8 cellular contexts compared by ENCODE assay signal in the genomic region with DNA sequence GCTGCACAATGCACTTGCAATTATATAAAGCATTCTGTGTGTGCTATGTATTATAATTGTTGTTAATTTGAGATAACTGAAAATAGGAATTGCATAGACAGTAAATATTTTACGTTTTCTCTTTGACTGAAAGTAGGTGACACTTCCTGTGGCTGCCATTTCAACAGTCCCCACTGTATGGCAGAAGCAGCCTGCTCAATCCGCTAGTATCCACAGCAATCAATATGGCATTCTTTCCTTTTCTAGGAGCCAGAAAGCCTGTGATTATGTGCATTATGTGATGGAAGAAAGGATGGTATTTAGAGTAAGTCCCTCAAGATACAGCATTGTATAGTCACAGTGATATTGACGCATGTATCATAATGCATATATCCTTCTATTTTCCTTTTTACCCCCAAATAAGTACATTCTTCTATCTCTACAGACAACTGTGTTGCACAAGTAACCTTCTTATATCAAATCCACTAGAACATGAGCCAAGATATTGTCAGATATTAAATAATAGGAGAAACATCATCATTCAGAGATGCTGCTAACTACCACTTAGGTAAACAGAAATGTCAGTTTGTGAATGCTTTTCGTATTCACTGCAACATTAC. TPM values are rescaled to one million over a fixed set of nuclear protein-coding genes. Genes with fewer than 3 reads are reported as not detected.
DNase-seq lines count a peak whose midpoint lies in the region; ATAC-seq and TF ChIP-seq lines count a peak whose summit lies in the region.

No MANE protein-coding gene starts in this region.

- H3K9me3 Mint-ChIP-seq in activated CD8-positive, alpha-beta T cell treated with anti-CD3 and anti-CD28 coated beads for 36 hours: no peaks in the 10 kb centered on the region
- no peaks in the 10 kb centered on the region for H3K9me3 Mint-ChIP-seq in activated CD8-positive, alpha-beta T cell treated with anti-CD3 and anti-CD28 coated beads, Interleukin-2, amount 10 ng/mL, durations not matched to agents 7 days and 5 days (ENCODE audit: insufficient read depth)
- H3K9me3 Mint-ChIP-seq in progenitor cell of endocrine pancreas (ENCODE audit: low read depth): no peaks in the 10 kb centered on the region
- no peaks in the 10 kb centered on the region for H3K9me3 Mint-ChIP-seq in effector memory CD8-positive, alpha-beta T cell
- H3K9me3 Mint-ChIP-seq in activated T-cell treated with anti-CD3 and anti-CD28 coated beads, Interleukin-2, amount 50 U/mL, for 24 hours: no peaks in the 10 kb centered on the region

- no peak overlapping the region for H3K4me3 Mint-ChIP-seq in activated CD8-positive, alpha-beta T cell treated with anti-CD3 and anti-CD28 coated beads for 36 hours
- no peak overlapping the region for H3K4me3 Mint-ChIP-seq in activated CD8-positive, alpha-beta T cell treated with anti-CD3 and anti-CD28 coated beads, Interleukin-2, amount 10 ng/mL, durations not matched to agents 7 days and 5 days
- H3K4me3 Mint-ChIP-seq in progenitor cell of endocrine pancreas (ENCODE audit: low read depth): no peak overlapping the region
- no peak overlapping the region for H3K4me3 Mint-ChIP-seq in effector memory CD8-positive, alpha-beta T cell
- no peak overlapping the region for H3K4me3 Mint-ChIP-seq in activated T-cell treated with anti-CD3 and anti-CD28 coated beads, Interleukin-2, amount 50 U/mL, for 24 hours

- H3K27ac Mint-ChIP-seq in activated CD8-positive, alpha-beta T cell treated with anti-CD3 and anti-CD28 coated beads for 36 hours: no peak overlapping the region
- no peak overlapping the region for H3K27ac Mint-ChIP-seq in activated CD8-positive, alpha-beta T cell treated with anti-CD3 and anti-CD28 coated beads, Interleukin-2, amount 10 ng/mL, durations not matched to agents 7 days and 5 days
- H3K27ac Mint-ChIP-seq in progenitor cell of endocrine pancreas: no peak overlapping the region
- H3K27ac Mint-ChIP-seq in effector memory CD8-positive, alpha-beta T cell: no peak overlapping the region
- no peak overlapping the region for H3K27ac Mint-ChIP-seq in activated T-cell treated with anti-CD3 and anti-CD28 coated beads, Interleukin-2, amount 50 U/mL, for 24 hours

- peaks cover 16% of the 10 kb centered on the region for H3K4me1 Mint-ChIP-seq in activated CD8-positive, alpha-beta T cell treated with anti-CD3 and anti-CD28 coated beads for 36 hours (ENCODE audit: low read depth)
- peaks cover 13% of the 10 kb centered on the region for H3K4me1 Mint-ChIP-seq in activated CD8-positive, alpha-beta T cell treated with anti-CD3 and anti-CD28 coated beads, Interleukin-2, amount 10 ng/mL, durations not matched to agents 7 days and 5 days (ENCODE audit: low read depth)
- peaks cover 2% of the 10 kb centered on the region for H3K4me1 Mint-ChIP-seq in progenitor cell of endocrine pancreas (ENCODE audit: low read depth)
- H3K4me1 Mint-ChIP-seq in effector memory CD8-positive, alpha-beta T cell (ENCODE audit: low read depth in 2 of 2): peaks cover 0 to 3% of the 10 kb centered on the region in 2 donors
- peaks cover 22% of the 10 kb centered on the region for H3K4me1 Mint-ChIP-seq in activated T-cell treated with anti-CD3 and anti-CD28 coated beads, Interleukin-2, amount 50 U/mL, for 24 hours (ENCODE audit: low read depth)

- peaks cover 3% of the 10 kb centered on the region for H3K27me3 Mint-ChIP-seq in activated CD8-positive, alpha-beta T cell treated with anti-CD3 and anti-CD28 coated beads for 36 hours
- peaks cover 14% of the 10 kb centered on the region for H3K27me3 Mint-ChIP-seq in activated CD8-positive, alpha-beta T cell treated with anti-CD3 and anti-CD28 coated beads, Interleukin-2, amount 10 ng/mL, durations not matched to agents 7 days and 5 days (ENCODE audit: low read depth)
- peaks cover 23% of the 10 kb centered on the region for H3K27me3 Mint-ChIP-seq in progenitor cell of endocrine pancreas
- H3K27me3 Mint-ChIP-seq in effector memory CD8-positive, alpha-beta T cell: peaks cover 15 to 50% of the 10 kb centered on the region in 2 donors
- H3K27me3 Mint-ChIP-seq in activated T-cell treated with anti-CD3 and anti-CD28 coated beads, Interleukin-2, amount 50 U/mL, for 24 hours: peaks cover 6% of the 10 kb centered on the region

- no peak overlapping the region for H3K4me3 ChIP-seq in epithelial cell of proximal tubule (ENCODE audit: low read depth, low read length)

- ATAC-seq in activated CD8-positive, alpha-beta T cell treated with anti-CD3 and anti-CD28 coated beads for 36 hours: no peak
- ATAC-seq in activated CD8-positive, alpha-beta T cell treated with anti-CD3 and anti-CD28 coated beads, Interleukin-2, amount 10 ng/mL, durations not matched to agents 7 days and 5 days: no peak
- ATAC-seq in effector memory CD8-positive, alpha-beta T cell (replicated peaks): no peak
- no peak for ATAC-seq in GM21737 (IDR thresholded peaks at IDR 0.05; ENCODE audit: unreplicated experiment)

- POLR2A ChIA-PET in activated CD8-positive, alpha-beta T cell treated with anti-CD3 and anti-CD28 coated beads for 36 hours (lab: Charles Lee): no interaction called here
- POLR2A ChIA-PET in activated CD8-positive, alpha-beta T cell treated with anti-CD3 and anti-CD28 coated beads, Interleukin-2, amount 10 ng/mL, durations not matched to agents 7 days and 5 days (lab: Charles Lee): no interaction called here

- H3K36me3 Mint-ChIP-seq in activated CD8-positive, alpha-beta T cell treated with anti-CD3 and anti-CD28 coated beads for 36 hours (ENCODE audit: low read depth): no peaks in the 10 kb centered on the region
- no peaks in the 10 kb centered on the region for H3K36me3 Mint-ChIP-seq in activated CD8-positive, alpha-beta T cell treated with anti-CD3 and anti-CD28 coated beads, Interleukin-2, amount 10 ng/mL, durations not matched to agents 7 days and 5 days (ENCODE audit: low read depth)
- no peaks in the 10 kb centered on the region for H3K36me3 Mint-ChIP-seq in progenitor cell of endocrine pancreas (ENCODE audit: insufficient read depth)
- H3K36me3 Mint-ChIP-seq in effector memory CD8-positive, alpha-beta T cell (ENCODE audit: insufficient read depth): no peaks in the 10 kb centered on the region
- H3K36me3 Mint-ChIP-seq in activated T-cell treated with anti-CD3 and anti-CD28 coated beads, Interleukin-2, amount 50 U/mL, for 24 hours (ENCODE audit: low read depth): no peaks in the 10 kb centered on the region

- CTCF ChIA-PET in activated CD8-positive, alpha-beta T cell treated with anti-CD3 and anti-CD28 coated beads for 36 hours (lab: Charles Lee): no interaction called here
- CTCF ChIA-PET in activated CD8-positive, alpha-beta T cell treated with anti-CD3 and anti-CD28 coated beads, Interleukin-2, amount 10 ng/mL, durations not matched to agents 7 days and 5 days (lab: Charles Lee): interaction anchor here (0.9 kb wide), 1 partner anchor 9 kb away, joined by 3 read pairs; no protein-coding TSS in a partner anchor

- intact Hi-C loops in activated CD8-positive, alpha-beta T cell treated with anti-CD3 and anti-CD28 coated beads for 36 hours (cut with micrococcal nuclease): no loop called here

- peak; percentile 15 for DNase-seq in activated CD8-positive, alpha-beta T cell treated with anti-CD3 and anti-CD28 coated beads for 36 hours
- no peak for DNase-seq in activated CD8-positive, alpha-beta T cell treated with anti-CD3 and anti-CD28 coated beads, Interleukin-2, amount 10 ng/mL, durations not matched to agents 7 days and 5 days
- DNase-seq in NCI-H748 treated with DMSO at 0.1 percent for 48 hours (lab: John Stamatoyannopoulos, UW) (peak; percentile 54), epithelial cell of proximal tubule (ENCODE audit: low read depth) (no peak), progenitor cell of endocrine pancreas (ENCODE audit: low spot score, unreplicated experiment) (no peak)
- DNase-seq in effector memory CD8-positive, alpha-beta T cell: no peak
- DNase-seq in activated T-cell treated with anti-CD3 and anti-CD28 coated beads, Interleukin-2, amount 50 U/mL, for 24 hours: no peak

- TF ChIP-seq CTCF in activated CD8-positive, alpha-beta T cell treated with anti-CD3 and anti-CD28 coated beads for 36 hours (IDR thresholded peaks at IDR 0.05): peak; percentile 21
- TF ChIP-seq CTCF in epithelial cell of proximal tubule (conservative IDR thresholded peaks at IDR 0.05; ENCODE audit: low read depth, low read length): peak; percentile 40
- peak; percentile 66 for TF ChIP-seq CTCF in progenitor cell of endocrine pancreas (IDR thresholded peaks at IDR 0.05; ENCODE audit: unreplicated experiment)

RNA-seq across cellular contexts. Expression of a gene that starts 59.7 kb away (rescaled TPM):
- not detected for total RNA-seq in activated CD8-positive, alpha-beta T cell treated with anti-CD3 and anti-CD28 coated beads for 36 hours
- total RNA-seq in activated CD8-positive, alpha-beta T cell treated with anti-CD3 and anti-CD28 coated beads, Interleukin-2, amount 10 ng/mL, durations not matched to agents 7 days and 5 days: not detected
- not detected in 2 replicates for total RNA-seq in epithelial cell of proximal tubule
- not detected in 2 replicates for total RNA-seq in progenitor cell of endocrine pancreas

Comparison
In these comparisons a context has a peak if more than half of its experiments do, and no peak if none do; other contexts are left out.
1. DNase-seq: peak in activated CD8-positive, alpha-beta T cell treated with anti-CD3 and anti-CD28 coated beads for 36 hours (single experiment) and NCI-H748 treated with DMSO at 0.1 percent for 48 hours (single experiment); none in activated CD8-positive, alpha-beta T cell treated with anti-CD3 and anti-CD28 coated beads, Interleukin-2, amount 10 ng/mL, durations not matched to agents 7 days and 5 days (single experiment), epithelial cell of proximal tubule (single experiment), progenitor cell of endocrine pancreas (single experiment), effector memory CD8-positive, alpha-beta T cell (0 of 3) and activated T-cell treated with anti-CD3 and anti-CD28 coated beads, Interleukin-2, amount 50 U/mL, for 24 hours (single experiment).
2. Peak in every context shown above with its lines, with median percentiles within 50 percentile points of each other: CTCF ChIP-seq.